Comparison of ENCODE assay signal across 8 cellular contexts in the genomic region with DNA sequence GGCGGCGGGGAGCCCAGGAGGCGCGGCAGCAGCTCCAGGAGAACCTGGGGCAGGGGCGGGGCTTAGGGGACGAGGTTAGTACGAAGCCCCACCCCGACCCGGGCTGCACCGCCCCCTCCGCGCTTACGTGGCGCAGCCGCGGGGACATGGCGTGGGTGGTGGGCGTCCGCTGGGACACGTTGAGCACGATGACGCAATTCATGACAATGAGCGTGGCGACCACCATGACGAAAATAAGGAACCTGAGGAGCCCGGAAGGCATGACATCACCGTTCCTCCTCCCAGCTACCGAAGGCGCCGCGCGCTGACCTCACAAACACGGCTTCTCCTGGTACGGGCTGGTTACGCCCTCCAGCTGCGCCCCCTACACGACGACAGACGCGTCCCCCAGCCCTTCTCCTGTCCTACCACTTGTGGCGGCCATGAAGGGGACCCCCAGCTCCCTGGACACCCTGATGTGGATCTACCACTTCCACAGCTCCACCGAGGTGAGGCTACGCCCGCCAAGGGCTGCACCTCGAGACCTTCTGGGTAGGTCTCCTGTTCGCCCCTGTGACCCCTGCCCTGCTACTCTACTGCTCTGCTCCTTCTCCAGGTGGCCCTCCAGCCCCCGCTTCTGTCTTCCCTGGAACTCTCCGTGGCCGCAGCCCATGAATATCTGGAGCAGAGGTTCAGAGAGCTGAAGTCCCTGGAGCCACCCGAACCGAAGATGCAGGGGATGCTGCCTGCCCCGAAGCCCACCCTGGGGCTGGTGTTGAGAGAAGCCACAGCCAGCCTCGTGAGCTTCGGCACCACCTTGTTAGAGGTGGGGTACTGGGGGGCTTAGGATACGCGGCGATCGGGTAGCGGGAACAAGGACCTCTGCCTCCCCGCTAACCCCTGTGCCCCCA. TPM values are rescaled to one million over a fixed set of nuclear protein-coding genes. Genes with fewer than 3 reads are reported as not detected.
A peak's percentile ranks its signal among the peaks of the same experiment; 100 is the strongest.
DNase-seq lines count a peak whose midpoint lies in the region; ATAC-seq and TF ChIP-seq lines count a peak whose summit lies in the region.

A gene (plus strand): TSS at position 196 of the 890 bp plus-strand sequence. CDS start 227 bp downstream, at position 423.

- H3K36me3 ChIP-seq in CD8-positive, alpha-beta T cell (ENCODE audit: insufficient read depth, low read length), result peaks cover 11% of the 10 kb centered on the region
- H3K36me3 ChIP-seq in lower lobe of right lung, result peaks cover 30% of the 10 kb centered on the region

- peak within 1 kb of the TSS; percentile 94 for H3K4me3 Mint-ChIP-seq in CD8-positive, alpha-beta T cell

- H3K9me3 ChIP-seq in CD8-positive, alpha-beta T cell (ENCODE audit: low read length), result no peaks in the 10 kb centered on the region
- no peaks in the 10 kb centered on the region for H3K9me3 ChIP-seq in lower lobe of right lung

- TF ChIP-seq CTCF in CD8-positive, alpha-beta T cell (IDR thresholded peaks at IDR 0.05), result no peak
- peak in 1 of 56 donors; percentile 11 for TF ChIP-seq CTCF in dorsolateral prefrontal cortex (IDR thresholded peaks at IDR 0.05 in 54 of 56, conservative IDR thresholded peaks at IDR 0.05 in 2 of 56; ENCODE audit: low read depth in 1 of 56, partially characterized antibody in 56 of 56)
- TF ChIP-seq CTCF in lower lobe of right lung (IDR thresholded peaks at IDR 0.05), result no peak

- H3K36me3 Mint-ChIP-seq in CD8-positive, alpha-beta T cell, result peaks cover 31% of the 10 kb centered on the region

- POLR2A ChIA-PET in CD8-positive, alpha-beta T cell (lab: Charles Lee), result interaction anchor here (0.6 to 3.4 kb wide), 12 partner anchors 9 to 756 kb away, joined by 3 to 24 read pairs (median 5); a partner anchor contains a TSS

- peak within 1 kb of the TSS; percentile 75 for H3K4me3 ChIP-seq in CD8-positive, alpha-beta T cell (ENCODE audit: low read depth, low read length)
- H3K4me3 ChIP-seq in dorsolateral prefrontal cortex (peak within 1 kb of the TSS in 58 of 59 donors; percentile 16 to 65 (median 52)), lower lobe of right lung (peak within 1 kb of the TSS; percentile 67)

- ATAC-seq in CD8-positive, alpha-beta T cell, result peak; percentile 83
- ATAC-seq in HG03378 (IDR thresholded peaks at IDR 0.05; ENCODE audit: unreplicated experiment) (peak; percentile 40), lower lobe of right lung (peak; percentile 83 to 87), HG02884 (IDR thresholded peaks at IDR 0.05; ENCODE audit: unreplicated experiment) (no peak)

- peaks cover 48% of the 10 kb centered on the region for H3K4me1 ChIP-seq in CD8-positive, alpha-beta T cell (ENCODE audit: insufficient read depth, low read length)
- H3K4me1 ChIP-seq in lower lobe of right lung, result peaks cover 45% of the 10 kb centered on the region

- intact Hi-C loops in CD8-positive, alpha-beta T cell (cut with DNase I, micrococcal nuclease), result loop anchor here (1.0 to 5.0 kb wide), 8 partner anchors 10 to 683 kb away; a partner anchor contains a TSS
- intact Hi-C loops in dorsolateral prefrontal cortex (cut with DNase I) (loop anchor here in 1 of 2 donors (5.0 kb wide), 3 partner anchors 48 to 182 kb away; a partner anchor contains a TSS), lower lobe of right lung (cut with DNase I) (no loop called here)

- H3K9me3 Mint-ChIP-seq in CD8-positive, alpha-beta T cell, result no peaks in the 10 kb centered on the region

- H3K27ac ChIP-seq in CD8-positive, alpha-beta T cell (ENCODE audit: low read depth, low read length), result peak within 1 kb of the TSS; percentile 72
- H3K27ac ChIP-seq in dorsolateral prefrontal cortex (peak within 1 kb of the TSS in 36 of 59 donors; percentile 6 to 94 (median 47)), lower lobe of right lung (peak within 1 kb of the TSS; percentile 49)

- peaks cover 38% of the 10 kb centered on the region for H3K4me1 Mint-ChIP-seq in CD8-positive, alpha-beta T cell (ENCODE audit: low read depth)

- H3K27me3 Mint-ChIP-seq in CD8-positive, alpha-beta T cell (ENCODE audit: low read depth), result no peaks in the 10 kb centered on the region

- peak within 1 kb of the TSS; percentile 98 for H3K27ac Mint-ChIP-seq in CD8-positive, alpha-beta T cell

- no peaks in the 10 kb centered on the region for H3K27me3 ChIP-seq in CD8-positive, alpha-beta T cell (ENCODE audit: insufficient read depth, low read length)
- H3K27me3 ChIP-seq in dorsolateral prefrontal cortex (no peaks in the 10 kb centered on the region), lower lobe of right lung (ENCODE audit: low read depth) (peaks cover 10% of the 10 kb centered on the region)

- DNase-seq in CD8-positive, alpha-beta T cell, result peak; percentile 80 to 99 (median 89)
- peak; percentile 96 for DNase-seq in activated CD4-positive, alpha-beta T cell treated with anti-CD3 and anti-CD28 coated beads, Interleukin-2, amount 50 U/mL, for 48 hours
- DNase-seq in dorsolateral prefrontal cortex (peak; percentile 48 to 91 (median 80)), lower lobe of right lung (peak; percentile 94), SKM-1 (lab: John Stamatoyannopoulos, UW; ENCODE audit: unreplicated experiment) (no peak)
- peak; percentile 88 to 94 (median 93) for DNase-seq in stimulated activated CD4-positive, alpha-beta T cell treated with anti-CD3 and anti-CD28 coated beads, TNF-alpha, amount 100 ng/mL, for 24 hours (ENCODE audit: low read depth in 3 of 3)

- CTCF ChIA-PET in CD8-positive, alpha-beta T cell (lab: Charles Lee), result interaction anchor here (0.5 to 2.7 kb wide), 14 partner anchors 9 to 338 kb away, joined by 3 to 11 read pairs (median 4); a partner anchor contains a TSS

RNA-seq across cellular contexts. Expression of the gene that starts here (rescaled TPM):
- 10 to 100 TPM; 29.4 to 33.8 TPM for total RNA-seq in CD8-positive, alpha-beta T cell
- total RNA-seq in dorsolateral prefrontal cortex (10 to 100 TPM in 80 of 120 experiments, 1 to 10 TPM in 40; 4.7 to 18.4 (median 11.2) TPM), lower lobe of right lung (2.2 TPM)
